8 cellular contexts compared by ENCODE assay signal in genomic region chr10:136465-136762, GRCh38. TPM values are rescaled to one million over a fixed set of nuclear protein-coding genes. Genes with fewer than 3 reads are reported as not detected.
A peak's percentile ranks its signal among the peaks of the same experiment; 100 is the strongest.
DNase-seq lines count a peak whose midpoint lies in the region; ATAC-seq lines count a peak whose summit lies in the region.

No MANE protein-coding gene starts in this region.

- H3K4me1 Mint-ChIP-seq in activated CD4-positive, alpha-beta memory T cell treated with anti-CD3 and anti-CD28 coated beads, Interleukin-2, amount 10 ng/mL, durations not matched to agents 7 days and 5 days: peaks cover 32% of the 10 kb centered on the region
- peaks cover 35% of the 10 kb centered on the region for H3K4me1 Mint-ChIP-seq in stimulated activated memory B cell treated with anti-CD40 and anti-IgM and Interleukin-4, amounts not matched to agents 10 μg/mL and 1 μg/mL and 100 μg/mL, for 72 hours

- H3K4me3 ChIP-seq in iPS DF 6.9 (ENCODE audit: low read length): peak overlapping the region; percentile 99; the same call in 1 of the 2 replicates

- peak; percentile 18 for ATAC-seq in HG02642 (IDR thresholded peaks at IDR 0.05; ENCODE audit: poor library complexity, unreplicated experiment)
- ATAC-seq in stimulated activated memory B cell treated with anti-CD40 and anti-IgM and Interleukin-4, amounts not matched to agents 10 μg/mL and 1 μg/mL and 100 μg/mL, for 72 hours: peak; percentile 37

- H3K27me3 Mint-ChIP-seq in activated CD4-positive, alpha-beta memory T cell treated with anti-CD3 and anti-CD28 coated beads, Interleukin-2, amount 10 ng/mL, durations not matched to agents 7 days and 5 days: no peaks in the 10 kb centered on the region
- no peaks in the 10 kb centered on the region for H3K27me3 Mint-ChIP-seq in stimulated activated memory B cell treated with anti-CD40 and anti-IgM and Interleukin-4, amounts not matched to agents 10 μg/mL and 1 μg/mL and 100 μg/mL, for 72 hours

- peak overlapping the region; percentile 78 for H3K27ac Mint-ChIP-seq in activated CD4-positive, alpha-beta memory T cell treated with anti-CD3 and anti-CD28 coated beads, Interleukin-2, amount 10 ng/mL, durations not matched to agents 7 days and 5 days
- H3K27ac Mint-ChIP-seq in stimulated activated memory B cell treated with anti-CD40 and anti-IgM and Interleukin-4, amounts not matched to agents 10 μg/mL and 1 μg/mL and 100 μg/mL, for 72 hours: peak overlapping the region; percentile 74

- no peaks in the 10 kb centered on the region for H3K36me3 Mint-ChIP-seq in activated CD4-positive, alpha-beta memory T cell treated with anti-CD3 and anti-CD28 coated beads, Interleukin-2, amount 10 ng/mL, durations not matched to agents 7 days and 5 days (ENCODE audit: low read depth)
- H3K36me3 Mint-ChIP-seq in stimulated activated memory B cell treated with anti-CD40 and anti-IgM and Interleukin-4, amounts not matched to agents 10 μg/mL and 1 μg/mL and 100 μg/mL, for 72 hours: no peaks in the 10 kb centered on the region

- peaks cover 2% of the 10 kb centered on the region; the same call in 1 of the 2 replicates for H3K27me3 ChIP-seq in iPS DF 6.9 (ENCODE audit: control insufficient read depth, insufficient read depth, low read length)

- peak; percentile 57 for DNase-seq in DMS114 treated with DMSO at 0.1 percent for 48 hours (lab: John Stamatoyannopoulos, UW; ENCODE audit: unreplicated experiment)
- DNase-seq in activated CD4-positive, alpha-beta memory T cell treated with anti-CD3 and anti-CD28 coated beads, Interleukin-2, amount 10 ng/mL, durations not matched to agents 7 days and 5 days: no peak
- DNase-seq in iPS DF 6.9 (ENCODE audit: low read depth, low spot score): no peak
- DNase-seq in cortex of kidney (lab: John Stamatoyannopoulos, UW): no peak
- no peak for DNase-seq in kidney tubule cell (ENCODE audit: low spot score)
- no peak for DNase-seq in AML-193 (lab: John Stamatoyannopoulos, UW)

- peak overlapping the region; percentile 78 for H3K4me3 Mint-ChIP-seq in activated CD4-positive, alpha-beta memory T cell treated with anti-CD3 and anti-CD28 coated beads, Interleukin-2, amount 10 ng/mL, durations not matched to agents 7 days and 5 days
- peak overlapping the region; percentile 79 for H3K4me3 Mint-ChIP-seq in stimulated activated memory B cell treated with anti-CD40 and anti-IgM and Interleukin-4, amounts not matched to agents 10 μg/mL and 1 μg/mL and 100 μg/mL, for 72 hours

- H3K9me3 ChIP-seq in iPS DF 6.9 (ENCODE audit: control insufficient read depth, insufficient read depth, low read length): no peaks in the 10 kb centered on the region

- H3K36me3 ChIP-seq in iPS DF 6.9 (ENCODE audit: control insufficient read depth, insufficient read depth, low read length): no peaks in the 10 kb centered on the region

- H3K9me3 Mint-ChIP-seq in activated CD4-positive, alpha-beta memory T cell treated with anti-CD3 and anti-CD28 coated beads, Interleukin-2, amount 10 ng/mL, durations not matched to agents 7 days and 5 days: no peaks in the 10 kb centered on the region
- H3K9me3 Mint-ChIP-seq in stimulated activated memory B cell treated with anti-CD40 and anti-IgM and Interleukin-4, amounts not matched to agents 10 μg/mL and 1 μg/mL and 100 μg/mL, for 72 hours: no peaks in the 10 kb centered on the region

- H3K27ac ChIP-seq in iPS DF 6.9 (ENCODE audit: low read length): no peak overlapping the region

- no CpG with 5 or more reads among the region's 10 CpGs for WGBS in iPS DF 6.9 (ENCODE audit: insufficient coverage, insufficient read length)

- POLR2A ChIA-PET in activated CD4-positive, alpha-beta memory T cell treated with anti-CD3 and anti-CD28 coated beads, Interleukin-2, amount 10 ng/mL, durations not matched to agents 7 days and 5 days (lab: Charles Lee): interaction anchor here (0.6 to 1.5 kb wide), 5 partner anchors 8 to 913 kb away, joined by 3 to 7 read pairs (median 4); no protein-coding TSS in a partner anchor

- CTCF ChIA-PET in activated CD4-positive, alpha-beta memory T cell treated with anti-CD3 and anti-CD28 coated beads, Interleukin-2, amount 10 ng/mL, durations not matched to agents 7 days and 5 days (lab: Charles Lee): interaction anchor here (2.0 kb wide), 1 partner anchor 8 kb away, joined by 5 read pairs; no protein-coding TSS in a partner anchor

- H3K4me1 ChIP-seq in iPS DF 6.9 (ENCODE audit: control insufficient read depth, insufficient read depth, low read length): peaks cover 3% of the 10 kb centered on the region; the same call in 1 of the 2 replicates

RNA-seq across cellular contexts. Expression of gene ZMYND11, which starts 1.2 kb away (rescaled TPM):
- 10 to 100 TPM; 30.9 to 36.9 TPM for total RNA-seq in activated CD4-positive, alpha-beta memory T cell treated with anti-CD3 and anti-CD28 coated beads, Interleukin-2, amount 10 ng/mL, durations not matched to agents 7 days and 5 days
